25 cellular contexts compared by ENCODE assay signal in the genomic region with DNA sequence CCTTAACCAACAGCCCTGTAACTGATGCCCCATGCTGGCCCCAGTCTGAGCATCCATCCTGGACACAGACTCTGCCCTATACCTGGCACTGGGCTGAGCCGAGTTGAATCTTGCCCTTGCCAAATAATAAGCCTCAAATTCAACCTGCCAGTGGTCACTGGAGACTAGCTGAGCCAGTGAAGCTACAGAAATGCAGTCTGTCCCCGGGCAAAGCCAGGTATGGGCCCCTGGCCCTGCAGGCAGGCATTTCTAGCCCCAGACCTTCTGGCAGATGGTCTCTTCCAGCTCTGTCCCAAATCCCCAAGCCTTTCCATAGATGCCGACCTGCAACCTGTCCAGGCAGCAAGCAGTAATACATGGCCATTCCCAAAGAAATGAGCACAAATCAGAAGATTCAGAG.
"Had no signal": no experiment of that assay in that cellular context is flagged by ENCODE, and none has a peak within 500 bp of the region (broad histone marks: within the 10 kb centered on the region; RNA-seq: fewer than 3 reads in every experiment).

No MANE protein-coding gene starts in this region.

- H3K9me3 ChIP-seq: left lung, lower lobe of right lung, ovary, right atrium auricular region, right lobe of liver, tibial nerve, upper lobe of left lung, vagina had no signal

- H3K4me3 Mint-ChIP-seq: immature natural killer cell; naive thymus-derived CD8-positive, alpha-beta T cell; nephron; neural progenitor cell; stimulated activated memory B cell treated with anti-CD40 and anti-IgM and Interleukin-4, amounts not matched to agents 10 μg/mL and 1 μg/mL and 100 μg/mL, for 72 hours; stimulated activated naive CD8-positive, alpha-beta T cell treated with anti-CD3 and anti-CD28 coated beads, Interleukin-15, amount 100 ng/mL, for 72 hours had no signal

- H3K4me1 ChIP-seq: neural progenitor cell had no signal

- H3K4me3 ChIP-seq: left lung, lower lobe of right lung, neural progenitor cell, ovary, right atrium auricular region, right lobe of liver, smooth muscle cell, tibial nerve, upper lobe of left lung, vagina had no signal

- H3K27me3 Mint-ChIP-seq: naive thymus-derived CD8-positive, alpha-beta T cell; progenitor cell of endocrine pancreas; stimulated activated memory B cell treated with anti-CD40 and anti-IgM and Interleukin-4, amounts not matched to agents 10 μg/mL and 1 μg/mL and 100 μg/mL, for 72 hours; stimulated activated naive CD8-positive, alpha-beta T cell treated with anti-CD3 and anti-CD28 coated beads, Interleukin-15, amount 100 ng/mL, for 72 hours had no signal

- H3K36me3 ChIP-seq: neural progenitor cell, ovary had no signal

- H3K4me2 ChIP-seq: neural progenitor cell, smooth muscle cell had no signal

- H3K27ac ChIP-seq: left lung, lower lobe of right lung, neural progenitor cell, ovary, right atrium auricular region, right lobe of liver, tibial nerve, upper lobe of left lung, vagina had no signal

- H3K9ac ChIP-seq: neural progenitor cell had no signal

- H3K27ac Mint-ChIP-seq: neural progenitor cell; progenitor cell of endocrine pancreas; stimulated activated memory B cell treated with anti-CD40 and anti-IgM and Interleukin-4, amounts not matched to agents 10 μg/mL and 1 μg/mL and 100 μg/mL, for 72 hours; stimulated activated naive CD8-positive, alpha-beta T cell treated with anti-CD3 and anti-CD28 coated beads, Interleukin-15, amount 100 ng/mL, for 72 hours had no signal

- DNase-seq: immature natural killer cell; kidney; left colon; left lung; lower lobe of right lung; mammary epithelial cell; mesenchymal stem cell; naive thymus-derived CD8-positive, alpha-beta T cell; ovary; stimulated activated CD4-positive, alpha-beta T cell treated with anti-CD3 and anti-CD28 coated beads, Interleukin-1b, Interleukin-23, amount 100 ng/mL, for 48 hours; stimulated activated CD4-positive, alpha-beta T cell treated with anti-CD3 and anti-CD28 coated beads, Interleukin-2, amount 100 ng/mL, for 48 hours; stimulated activated CD4-positive, alpha-beta T cell treated with anti-CD3 and anti-CD28 coated beads, Interleukin-4, amount 100 ng/mL, for 4 hours; stimulated activated CD8-positive, alpha-beta memory T cell treated with anti-CD3 and anti-CD28 coated beads, Interleukin-4, amount 100 ng/mL, for 48 hours; stimulated activated naive CD4-positive, alpha-beta T cell treated with Interleukin-2 at 50 U/mL for 16 hours; stimulated activated naive CD8-positive, alpha-beta T cell treated with anti-CD3 and anti-CD28 coated beads, Interleukin-15, amount 100 ng/mL, for 72 hours; upper lobe of left lung had no signal

- H3K27me3 ChIP-seq: left lung, neural progenitor cell, ovary, right atrium auricular region, right lobe of liver, tibial nerve, upper lobe of left lung, vagina had no signal

- H3K9me3 Mint-ChIP-seq: immature natural killer cell; naive thymus-derived CD8-positive, alpha-beta T cell; nephron; neural progenitor cell; stimulated activated memory B cell treated with anti-CD40 and anti-IgM and Interleukin-4, amounts not matched to agents 10 μg/mL and 1 μg/mL and 100 μg/mL, for 72 hours; stimulated activated naive CD8-positive, alpha-beta T cell treated with anti-CD3 and anti-CD28 coated beads, Interleukin-15, amount 100 ng/mL, for 72 hours had no signal
